In genomic region chr5:68297656-68298055, GRCh38 we compare ENCODE assay signal across 21 cellular contexts.
"Had no signal": no experiment of that assay in that cellular context is flagged by ENCODE, and none has a peak within 500 bp of the region (broad histone marks: within the 10 kb centered on the region; RNA-seq: fewer than 3 reads in every experiment).

No MANE protein-coding gene starts in this region.

- H3K27ac Mint-ChIP-seq: activated CD4-positive, alpha-beta T cell treated with anti-CD3 and anti-CD28 coated beads, Interleukin-2, amount 10 ng/mL, durations not matched to agents 7 days and 5 days; activated naive CD4-positive, alpha-beta T cell treated with anti-CD3 and anti-CD28 coated beads, Interleukin-2, amount 50 U/mL, for 24 hours; dendritic cell treated with granulocyte-macrophage colony-stimulating factor and Interleukin-4, amounts not matched to agents 40 ng/mL and 50 ng/mL, for 4 days had no signal

- H3K4me3 Mint-ChIP-seq: activated CD4-positive, alpha-beta T cell treated with anti-CD3 and anti-CD28 coated beads, Interleukin-2, amount 10 ng/mL, durations not matched to agents 7 days and 5 days; activated naive CD4-positive, alpha-beta T cell treated with anti-CD3 and anti-CD28 coated beads, Interleukin-2, amount 50 U/mL, for 24 hours; brain; dendritic cell treated with granulocyte-macrophage colony-stimulating factor and Interleukin-4, amounts not matched to agents 40 ng/mL and 50 ng/mL, for 4 days; effector memory CD8-positive, alpha-beta T cell; immature natural killer cell had no signal

- H3K27ac ChIP-seq: epithelial cell of prostate, gastrocnemius medialis, heart left ventricle, lower lobe of right lung, testis, upper lobe of left lung had no signal

- ATAC-seq: effector memory CD8-positive, alpha-beta T cell; gastrocnemius medialis; lower lobe of right lung; stimulated activated naive CD8-positive, alpha-beta T cell treated with anti-CD3 and anti-CD28 coated beads, Interleukin-15, Interleukin-2, amounts not matched to agents 100 U/mL and 50 U/mL, for 24 hours had no signal

- DNase-seq: activated CD4-positive, alpha-beta T cell treated with anti-CD3 and anti-CD28 coated beads, Interleukin-2, amount 10 ng/mL, durations not matched to agents 7 days and 5 days; activated CD4-positive, CD25-positive, alpha-beta regulatory T cell; activated effector memory CD4-positive, alpha-beta T cell treated with Interleukin-2 at 50 U/mL for 16 hours; activated T-cell treated with anti-CD3 and anti-CD28 coated beads for 4 hours; amniotic stem cell; effector memory CD8-positive, alpha-beta T cell; gastrocnemius medialis; heart left ventricle; immature natural killer cell; lower lobe of right lung; midbrain; stimulated activated CD4-positive, alpha-beta T cell treated with anti-CD3 and anti-CD28 coated beads, Interleukin-4, amount 100 ng/mL, for 4 hours; stimulated activated CD8-positive, alpha-beta memory T cell treated with anti-CD3 and anti-CD28 coated beads, Interleukin-4, amount 100 ng/mL, for 48 hours; stimulated activated naive CD8-positive, alpha-beta T cell treated with anti-CD3 and anti-CD28 coated beads, Interleukin-15, Interleukin-2, amounts not matched to agents 100 U/mL and 50 U/mL, for 24 hours; testis; upper lobe of left lung had no signal

- H3K9me3 ChIP-seq: gastrocnemius medialis, heart left ventricle, lower lobe of right lung, testis, upper lobe of left lung had no signal

- H3K9me3 Mint-ChIP-seq: activated CD4-positive, alpha-beta T cell treated with anti-CD3 and anti-CD28 coated beads, Interleukin-2, amount 10 ng/mL, durations not matched to agents 7 days and 5 days; activated naive CD4-positive, alpha-beta T cell treated with anti-CD3 and anti-CD28 coated beads, Interleukin-2, amount 50 U/mL, for 24 hours; brain; dendritic cell treated with granulocyte-macrophage colony-stimulating factor and Interleukin-4, amounts not matched to agents 40 ng/mL and 50 ng/mL, for 4 days; effector memory CD8-positive, alpha-beta T cell; immature natural killer cell had no signal

- H3K27me3 ChIP-seq: gastrocnemius medialis, heart left ventricle, testis, upper lobe of left lung had no signal

- H3K4me3 ChIP-seq: gastrocnemius medialis, heart left ventricle, lower lobe of right lung, skin epidermis, testis, upper lobe of left lung had no signal

- H3K27me3 Mint-ChIP-seq: activated CD4-positive, alpha-beta T cell treated with anti-CD3 and anti-CD28 coated beads, Interleukin-2, amount 10 ng/mL, durations not matched to agents 7 days and 5 days; activated naive CD4-positive, alpha-beta T cell treated with anti-CD3 and anti-CD28 coated beads, Interleukin-2, amount 50 U/mL, for 24 hours; brain; dendritic cell treated with granulocyte-macrophage colony-stimulating factor and Interleukin-4, amounts not matched to agents 40 ng/mL and 50 ng/mL, for 4 days; effector memory CD8-positive, alpha-beta T cell had no signal
